In genomic region chr12:111455448-111456320, GRCh38 we compare ENCODE assay signal across 13 cellular contexts. TPM values are rescaled to one million over a fixed set of nuclear protein-coding genes. Genes with fewer than 3 reads are reported as not detected.
A peak's percentile ranks its signal among the peaks of the same experiment; 100 is the strongest.
DNase-seq lines count a peak whose midpoint lies in the region; ATAC-seq, FAIRE-seq and TF ChIP-seq lines count a peak whose summit lies in the region.
"Had no signal": no experiment of that assay in that cellular context is flagged by ENCODE, and none has a peak within 500 bp of the region (broad histone marks: within the 10 kb centered on the region; RNA-seq: fewer than 3 reads in every experiment).

No MANE protein-coding gene starts in this region.

- H3K4me3 ChIP-seq in endodermal cell (ENCODE audit: low read length) (no peak overlapping the region), trophoblast cell (ENCODE audit: low read depth, low read length) (no peak overlapping the region)
- H3K4me3 ChIP-seq: tibial artery had no signal

- in situ Hi-C loops in SK-MEL-5 (cut with HindIII; ENCODE audit: low pct_unique_long_range_greater_than_20kb, low sequenced_read_pairs) (no loop called here), KBM-7 (cut with MboI; ENCODE audit: low pct_unique_long_range_greater_than_20kb, low sequenced_read_pairs) (no loop called here)

- H3K27me3 Mint-ChIP-seq in endodermal cell (ENCODE audit: insufficient read depth), result no peaks in the 10 kb centered on the region

- peaks cover 50% of the 10 kb centered on the region for H3K36me3 Mint-ChIP-seq in endodermal cell (ENCODE audit: low read depth)

- no peaks in the 10 kb centered on the region for H3K9me3 Mint-ChIP-seq in endodermal cell

- H3K27me3 ChIP-seq in endodermal cell (ENCODE audit: control insufficient read depth, insufficient read depth, low read length, poor library complexity, severe bottlenecking), result no peaks in the 10 kb centered on the region
- no peaks in the 10 kb centered on the region for H3K27me3 ChIP-seq in trophoblast cell (ENCODE audit: insufficient read depth, low read length)
- H3K27me3 ChIP-seq: tibial artery had no signal

- H3K27ac Mint-ChIP-seq in endodermal cell, result peak overlapping the region; percentile 11

- H2BK120ac ChIP-seq in trophoblast cell (ENCODE audit: insufficient read depth, low read length, poor library complexity), result no peak overlapping the region

- H3K36me3 ChIP-seq in endodermal cell (ENCODE audit: control insufficient read depth, insufficient read depth, low read length), result peaks cover 69% of the 10 kb centered on the region
- peaks cover 35 to 46% of the 10 kb centered on the region in 2 experiments for H3K36me3 ChIP-seq in trophoblast cell (ENCODE audit: control insufficient read depth in 1 of 2, insufficient read depth in 2 of 2, low read length in 2 of 2)

- H2AK5ac ChIP-seq in trophoblast cell (ENCODE audit: low read length), result no peak overlapping the region

- TF ChIP-seq CTCF in endodermal cell (conservative IDR thresholded peaks at IDR 0.05), result no peak

- H3K4me2 ChIP-seq in trophoblast cell (ENCODE audit: low read length), result no peak overlapping the region
- H3K4me2 ChIP-seq: KMS-11 had no signal

- H3K9me3 ChIP-seq in endodermal cell (ENCODE audit: control insufficient read depth, low read length) (no peaks in the 10 kb centered on the region), trophoblast cell (ENCODE audit: insufficient read depth, low read depth, low read length) (no peaks in the 10 kb centered on the region)
- H3K9me3 ChIP-seq: tibial artery had no signal

- no peaks in the 10 kb centered on the region for H3K4me1 ChIP-seq in endodermal cell (ENCODE audit: control insufficient read depth, insufficient read depth, low read length)
- H3K4me1 ChIP-seq in trophoblast cell (ENCODE audit: control insufficient read depth in 1 of 2, insufficient read depth in 2 of 2, low read length in 2 of 2), result peaks cover 0 to 4% of the 10 kb centered on the region in 2 experiments

- WGBS in endodermal cell (ENCODE audit: insufficient coverage in 1 of 2, insufficient read length in 1 of 2), 2 experiments, result 95 to 100% methylated on average over 14 to 15 of the region's 15 CpGs
- no CpG with 5 or more reads among the region's 15 CpGs for WGBS in trophoblast cell (ENCODE audit: extremely low coverage, insufficient coverage, insufficient read length)

- no peak for ATAC-seq in GM21619 (IDR thresholded peaks at IDR 0.05; ENCODE audit: unreplicated experiment)
- no peak for ATAC-seq in HG02981 (IDR thresholded peaks at IDR 0.05; ENCODE audit: unreplicated experiment)

- H3K4me1 Mint-ChIP-seq in endodermal cell, result no peaks in the 10 kb centered on the region

- H3K23ac ChIP-seq in trophoblast cell (ENCODE audit: low read length), result no peak overlapping the region

- H4K12ac ChIP-seq in trophoblast cell (ENCODE audit: low read depth, low read length), result peak overlapping the region; percentile 22

- H2BK5ac ChIP-seq in trophoblast cell (ENCODE audit: low read depth, low read length, poor library complexity), result no peak overlapping the region

- H3K79me1 ChIP-seq in trophoblast cell (ENCODE audit: low read length), result no peaks in the 10 kb centered on the region

- H3K14ac ChIP-seq in trophoblast cell (ENCODE audit: low read length), result no peak overlapping the region

- H3K9ac ChIP-seq in endodermal cell (ENCODE audit: extremely low read depth, low read length, poor library complexity, severe bottlenecking) (no peak overlapping the region), trophoblast cell (ENCODE audit: low read length) (no peak overlapping the region)
- H3K9ac ChIP-seq: KMS-11 had no signal

- DNase-seq in EL (peak; percentile 86), SK-MEL-5 (ENCODE audit: low read depth, low spot score) (peak; percentile 48), endodermal cell (peak; percentile 43), trophoblast cell (peak in 1 of 2 donors; percentile 40), GM12891 (ENCODE audit: insufficient read length, low spot score) (no peak), KBM-7 (no peak)
- DNase-seq: activated CD4-positive, alpha-beta T cell treated with anti-CD3 and anti-CD28 coated beads for 4 hours; RPMI8226 had no signal

- TF ChIP-seq POLR2A in GM12891 (IDR thresholded peaks at IDR 0.05; ENCODE audit: low read depth, low read length), result no peak

- H3K27ac ChIP-seq in endodermal cell (ENCODE audit: low read depth, low read length) (no peak overlapping the region), trophoblast cell (ENCODE audit: low read depth, low read length) (no peak overlapping the region)
- H3K27ac ChIP-seq: KMS-11 had no signal

- H4K91ac ChIP-seq in trophoblast cell (ENCODE audit: low read depth, low read length), result no peak overlapping the region

- no peak overlapping the region for H3K4me3 Mint-ChIP-seq in endodermal cell

- no peak overlapping the region for H3K4ac ChIP-seq in trophoblast cell (ENCODE audit: low read depth, low read length)

- FAIRE-seq in GM12891 (lab: Jason Lieb, UNC), result no peak
- FAIRE-seq: H1 had no signal

- H3K18ac ChIP-seq in trophoblast cell (ENCODE audit: low read length), result no peak overlapping the region

- H2AFZ ChIP-seq in trophoblast cell (ENCODE audit: insufficient read depth, low read length, poor library complexity), result no peak overlapping the region

- H4K8ac ChIP-seq in trophoblast cell (ENCODE audit: low read depth, low read length), result no peak overlapping the region

- H2BK12ac ChIP-seq in trophoblast cell (ENCODE audit: low read length), result no peak overlapping the region

- no peaks in the 10 kb centered on the region for H3K79me2 ChIP-seq in trophoblast cell (ENCODE audit: control insufficient read depth, insufficient read depth, low read length, poor library complexity)

TF ChIP-seq in GM12891, 5 proteins besides CTCF, POLR2A, EP300 and RAD21:
- TF ChIP-seq TAF1 (IDR thresholded peaks at IDR 0.05; ENCODE audit: low read depth, low read length) (no peak), PAX5 (IDR thresholded peaks at IDR 0.05; ENCODE audit: insufficient read depth, low read length, severe bottlenecking) (no peak), POU2F2 (IDR thresholded peaks at IDR 0.05; ENCODE audit: low read depth, low read length) (no peak), POLR2AphosphoS5 (IDR thresholded peaks at IDR 0.05; ENCODE audit: low read depth, low read length) (no peak), SPI1 (IDR thresholded peaks at IDR 0.05; ENCODE audit: low read depth, low read length) (no peak)
TF ChIP-seq in GM12891: peak in this region for 0.

RNA-seq across cellular contexts. Expression of gene SH2B3, which starts 50.0 kb away (rescaled TPM):
- total RNA-seq in SK-MEL-5 (2014; rRNA removed; shearing (Covaris generic)), result 55.2 and 57.1 TPM in 2 replicates
- polyA plus RNA-seq in SK-MEL-5 (2015; cell fraction: cytosol; rRNA removed), result 98.7 and 159 TPM in 2 replicates
- polyA plus RNA-seq in SK-MEL-5 (2015; cell fraction: nucleus; rRNA removed), result 49.0 and 63.7 TPM in 2 replicates
- 1 to 10 TPM; 6.8 to 6.9 TPM for total RNA-seq in endodermal cell
- 6.2 TPM for polyA plus RNA-seq in endodermal cell (2013, experiment 1 of 2)
- 5.0 TPM for polyA plus RNA-seq in endodermal cell (2013, experiment 2 of 2)
- 5.1 and 5.4 TPM in 2 replicates for polyA plus RNA-seq in trophoblast cell (2013)
- 16.7 TPM for polyA plus RNA-seq in GM12891 (2012; ENCODE audit: low read depth, missing spikeins)

Comparison
In these comparisons a context has a peak if more than half of its experiments do, and no peak if none do; other contexts are left out.
1. DNase-seq: peak in EL (single experiment), SK-MEL-5 (single experiment) and endodermal cell (single experiment); none in GM12891 (single experiment) and KBM-7 (single experiment).